In genomic region chr18:46378126-46378863, GRCh38 we compare ENCODE assay signal across 21 cellular contexts.
DNase-seq lines count a peak whose midpoint lies in the region; ATAC-seq and TF ChIP-seq lines count a peak whose summit lies in the region.
"Had no signal": no experiment of that assay in that cellular context is flagged by ENCODE, and none has a peak within 500 bp of the region (broad histone marks: within the 10 kb centered on the region; RNA-seq: fewer than 3 reads in every experiment).

No MANE protein-coding gene starts in this region.

- peaks cover 22% of the 10 kb centered on the region for H3K36me3 Mint-ChIP-seq in brain
- no peaks in the 10 kb centered on the region for H3K36me3 Mint-ChIP-seq in Caco-2 (ENCODE audit: insufficient read depth, unreplicated experiment)
- H3K36me3 Mint-ChIP-seq: CD14-positive monocyte; CD8-positive, alpha-beta memory T cell had no signal

- no peak overlapping the region for H3K4me3 Mint-ChIP-seq in stimulated activated naive CD8-positive, alpha-beta T cell treated with anti-CD3 and anti-CD28 coated beads, Interleukin-15, amount 100 ng/mL, for 72 hours
- H3K4me3 Mint-ChIP-seq in brain (no peak overlapping the region), Caco-2 (ENCODE audit: unreplicated experiment) (no peak overlapping the region)
- H3K4me3 Mint-ChIP-seq: CD14-positive monocyte; CD8-positive, alpha-beta memory T cell; H9 had no signal

- H3K27ac Mint-ChIP-seq in stimulated activated naive CD8-positive, alpha-beta T cell treated with anti-CD3 and anti-CD28 coated beads, Interleukin-15, amount 100 ng/mL, for 72 hours = no peak overlapping the region
- H3K27ac Mint-ChIP-seq in brain (peak overlapping the region in 3 of 5 experiments; percentile 37 to 45 (median 42)), Caco-2 (ENCODE audit: unreplicated experiment) (no peak overlapping the region)
- H3K27ac Mint-ChIP-seq: CD14-positive monocyte; CD8-positive, alpha-beta memory T cell had no signal

- no peaks in the 10 kb centered on the region for H3K9me3 Mint-ChIP-seq in stimulated activated naive CD8-positive, alpha-beta T cell treated with anti-CD3 and anti-CD28 coated beads, Interleukin-15, amount 100 ng/mL, for 72 hours
- no peaks in the 10 kb centered on the region for H3K9me3 Mint-ChIP-seq in brain
- no peaks in the 10 kb centered on the region for H3K9me3 Mint-ChIP-seq in Caco-2 (ENCODE audit: unreplicated experiment)
- H3K9me3 Mint-ChIP-seq: CD8-positive, alpha-beta memory T cell; H9 had no signal

- POLR2A ChIA-PET in Caco-2 (lab: Charles Lee) = no interaction called here

- DNase-seq in stimulated activated naive CD8-positive, alpha-beta T cell treated with anti-CD3 and anti-CD28 coated beads, Interleukin-15, amount 100 ng/mL, for 72 hours = no peak
- no peak for DNase-seq in stimulated activated naive CD8-positive, alpha-beta T cell treated with anti-CD3 and anti-CD28 coated beads, Interleukin-15, Interleukin-2, amounts not matched to agents 100 U/mL and 50 U/mL, for 24 hours
- no peak for DNase-seq in mucosa of descending colon
- DNase-seq in NCI-H187 treated with DMSO at 0.1 percent for 48 hours (lab: John Stamatoyannopoulos, UW) = no peak
- no peak for DNase-seq in Caco-2
- DNase-seq in pons (ENCODE audit: low spot score) = no peak
- DNase-seq: 8988T; ACHN; Calu3; CD8-positive, alpha-beta memory T cell; H9; MM.1S; NCI-H2081; NCI-H2227 treated with DMSO at 0.1 percent for 48 hours; NCI-H526 treated with DMSO at 0.1 percent for 48 hours; RPMI8226; SHP77 had no signal

- no peaks in the 10 kb centered on the region for H3K27me3 ChIP-seq in Caco-2 (replicated peaks; ENCODE audit: control insufficient read depth, insufficient read depth, low read length)
- H3K27me3 ChIP-seq: BE2C had no signal

- H3K36me3 ChIP-seq in mucosa of descending colon (ENCODE audit: low read depth) (no peaks in the 10 kb centered on the region), Caco-2 (ENCODE audit: control insufficient read depth, insufficient read depth, low read length) (no peaks in the 10 kb centered on the region)
- H3K36me3 ChIP-seq: BE2C had no signal

- no TSS peak for BruUV-seq in Caco-2 (replicated peaks; lab: Mats Ljungman, UMichigan)

- CTCF ChIA-PET in Caco-2 (lab: Charles Lee) = no interaction called here

- intact Hi-C loops in mucosa of descending colon (cut with DNase I, micrococcal nuclease) (no loop called here), Caco-2 (cut with micrococcal nuclease; ENCODE audit: unreplicated experiment) (no loop called here)

- no peaks in the 10 kb centered on the region for H3K4me1 Mint-ChIP-seq in stimulated activated naive CD8-positive, alpha-beta T cell treated with anti-CD3 and anti-CD28 coated beads, Interleukin-15, amount 100 ng/mL, for 72 hours
- H3K4me1 Mint-ChIP-seq in brain (peaks cover 45% of the 10 kb centered on the region), Caco-2 (ENCODE audit: low read depth, unreplicated experiment) (no peaks in the 10 kb centered on the region)
- H3K4me1 Mint-ChIP-seq: CD14-positive monocyte; CD8-positive, alpha-beta memory T cell had no signal

- H3K9me3 ChIP-seq in mucosa of descending colon (no peaks in the 10 kb centered on the region), Caco-2 (no peaks in the 10 kb centered on the region)
- H3K9me3 ChIP-seq: BE2C had no signal

- H3K4me1 ChIP-seq in mucosa of descending colon (ENCODE audit: low read depth) (no peaks in the 10 kb centered on the region), Caco-2 (no peaks in the 10 kb centered on the region)
- H3K4me1 ChIP-seq: BE2C had no signal

- peak; percentile 31 for ATAC-seq in stimulated activated naive CD8-positive, alpha-beta T cell treated with anti-CD3 and anti-CD28 coated beads, Interleukin-15, amount 100 ng/mL, for 72 hours
- no peak for ATAC-seq in stimulated activated naive CD8-positive, alpha-beta T cell treated with anti-CD3 and anti-CD28 coated beads, Interleukin-15, Interleukin-2, amounts not matched to agents 100 U/mL and 50 U/mL, for 24 hours
- ATAC-seq in mucosa of descending colon (peak; percentile 61), GM21390 (IDR thresholded peaks at IDR 0.05; ENCODE audit: unreplicated experiment) (no peak)

- H3K4me3 ChIP-seq in mucosa of descending colon (no peak overlapping the region), Caco-2 (ENCODE audit: low read depth, low read length) (no peak overlapping the region)

- H3K27me3 Mint-ChIP-seq in stimulated activated naive CD8-positive, alpha-beta T cell treated with anti-CD3 and anti-CD28 coated beads, Interleukin-15, amount 100 ng/mL, for 72 hours = no peaks in the 10 kb centered on the region
- H3K27me3 Mint-ChIP-seq in brain (no peaks in the 10 kb centered on the region), Caco-2 (ENCODE audit: insufficient read depth, unreplicated experiment) (no peaks in the 10 kb centered on the region)

- no peak for TF ChIP-seq CTCF in brain (conservative IDR thresholded peaks at IDR 0.05)
- no peak for TF ChIP-seq CTCF in mucosa of descending colon (IDR thresholded peaks at IDR 0.05)
- TF ChIP-seq CTCF in Caco-2 (IDR thresholded peaks at IDR 0.05; ENCODE audit: insufficient read depth in 1 of 2, low read depth in 1 of 2, low read length in 1 of 2, severe bottlenecking in 1 of 2, unreplicated experiment in 1 of 2) = no peak

Comparison
In these comparisons a context has a peak if more than half of its experiments do, and no peak if none do; other contexts are left out.
1. ATAC-seq: peak in stimulated activated naive CD8-positive, alpha-beta T cell treated with anti-CD3 and anti-CD28 coated beads, Interleukin-15, amount 100 ng/mL, for 72 hours (single experiment) and mucosa of descending colon (single experiment); none in stimulated activated naive CD8-positive, alpha-beta T cell treated with anti-CD3 and anti-CD28 coated beads, Interleukin-15, Interleukin-2, amounts not matched to agents 100 U/mL and 50 U/mL, for 24 hours (single experiment) and GM21390 (single experiment).
2. H3K27ac Mint-ChIP-seq: peak in brain (3 of 5); none in stimulated activated naive CD8-positive, alpha-beta T cell treated with anti-CD3 and anti-CD28 coated beads, Interleukin-15, amount 100 ng/mL, for 72 hours (0 of 2) and Caco-2 (single experiment).